ENCODE assay signal across 1 cellular context in genomic region chr18:46161721-46162421, GRCh38.
TF ChIP-seq lines count a peak whose summit lies in the region.

No MANE protein-coding gene starts in this region.

TF ChIP-seq in K562, 482 proteins besides CTCF, POLR2A, EP300 and RAD21 (continued from another document and continues in another):
- no peak for TF ChIP-seq GTF3C2 (IDR thresholded peaks at IDR 0.05; ENCODE audit: borderline replicate concordance, extremely low read depth, insufficient read length)
- peak; percentile 34 for TF ChIP-seq MXD1 (CRISPR knock-in tag; IDR thresholded peaks at IDR 0.05; ENCODE audit: borderline replicate concordance, poor library complexity, severe bottlenecking)
- no peak for TF ChIP-seq ZSCAN29 (IDR thresholded peaks at IDR 0.05)
- no peak for TF ChIP-seq SIRT6 (IDR thresholded peaks at IDR 0.05; ENCODE audit: low read depth, low read length)
- no peak for TF ChIP-seq MAFF (IDR thresholded peaks at IDR 0.05; ENCODE audit: low read length)
- no peak for TF ChIP-seq KLF16 (IDR thresholded peaks at IDR 0.05)
- TF ChIP-seq ZNF583 (CRISPR knock-in tag; IDR thresholded peaks at IDR 0.05), result peak; percentile 99
- TF ChIP-seq TOE1 (IDR thresholded peaks at IDR 0.05; ENCODE audit: borderline replicate concordance), result no peak
- TF ChIP-seq TOE1 (CRISPR knock-in tag; IDR thresholded peaks at IDR 0.05; ENCODE audit: borderline replicate concordance, low read depth), result no peak
- peak; percentile 75; the same call in 1 of the 2 replicates for TF ChIP-seq ZNF696 (CRISPR knock-in tag; conservative IDR thresholded peaks at IDR 0.05)
- TF ChIP-seq ZBTB11 (CRISPR knock-in tag; IDR thresholded peaks at IDR 0.05), result peak in 1 of 3 experiments; percentile 73; a peak in 2 of 6 replicates
- TF ChIP-seq ZNF124 (CRISPR knock-in tag; IDR thresholded peaks at IDR 0.05), result no peak
- TF ChIP-seq, protein P1, sequence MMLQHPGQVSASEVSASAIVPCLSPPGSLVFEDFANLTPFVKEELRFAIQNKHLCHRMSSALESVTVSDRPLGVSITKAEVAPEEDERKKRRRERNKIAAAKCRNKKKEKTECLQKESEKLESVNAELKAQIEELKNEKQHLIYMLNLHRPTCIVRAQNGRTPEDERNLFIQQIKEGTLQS (IDR thresholded peaks at IDR 0.05), result no peak
- TF ChIP-seq, protein P1 (CRISPR knock-in tag; conservative IDR thresholded peaks at IDR 0.05), result no peak
- no peak for TF ChIP-seq GATA2 (CRISPR knock-in tag; IDR thresholded peaks at IDR 0.05)
- TF ChIP-seq TEAD1 (CRISPR knock-in tag; IDR thresholded peaks at IDR 0.05), result peak in 1 of 2 experiments; percentile 96; a peak in 2 of 4 replicates
- no peak for TF ChIP-seq TFAM (CRISPR knock-in tag; conservative IDR thresholded peaks at IDR 0.05)
- TF ChIP-seq ESRRA (IDR thresholded peaks at IDR 0.05; ENCODE audit: borderline replicate concordance, low read depth), result no peak
- no peak for TF ChIP-seq ZNF316 (IDR thresholded peaks at IDR 0.05)
- peak; percentile 81; the same call in 1 of the 2 replicates for TF ChIP-seq ZNF561 (CRISPR knock-in tag; conservative IDR thresholded peaks at IDR 0.05)
- TF ChIP-seq, protein P2, sequence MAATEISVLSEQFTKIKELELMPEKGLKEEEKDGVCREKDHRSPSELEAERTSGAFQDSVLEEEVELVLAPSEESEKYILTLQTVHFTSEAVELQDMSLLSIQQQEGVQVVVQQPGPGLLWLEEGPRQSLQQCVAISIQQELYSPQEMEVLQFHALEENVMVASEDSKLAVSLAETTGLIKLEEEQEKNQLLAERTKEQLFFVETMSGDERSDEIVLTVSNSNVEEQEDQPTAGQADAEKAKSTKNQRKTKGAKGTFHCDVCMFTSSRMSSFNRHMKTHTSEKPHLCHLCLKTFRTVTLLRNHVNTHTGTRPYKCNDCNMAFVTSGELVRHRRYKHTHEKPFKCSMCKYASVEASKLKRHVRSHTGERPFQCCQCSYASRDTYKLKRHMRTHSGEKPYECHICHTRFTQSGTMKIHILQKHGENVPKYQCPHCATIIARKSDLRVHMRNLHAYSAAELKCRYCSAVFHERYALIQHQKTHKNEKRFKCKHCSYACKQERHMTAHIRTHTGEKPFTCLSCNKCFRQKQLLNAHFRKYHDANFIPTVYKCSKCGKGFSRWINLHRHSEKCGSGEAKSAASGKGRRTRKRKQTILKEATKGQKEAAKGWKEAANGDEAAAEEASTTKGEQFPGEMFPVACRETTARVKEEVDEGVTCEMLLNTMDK (IDR thresholded peaks at IDR 0.05; ENCODE audit: borderline replicate concordance, insufficient read depth, low read depth, low read length, poor library complexity, severe bottlenecking), result no peak
- no peak for TF ChIP-seq USF2 (CRISPR knock-in tag; IDR thresholded peaks at IDR 0.05)
- no peak for TF ChIP-seq NCOA2 (IDR thresholded peaks at IDR 0.05; ENCODE audit: partially characterized antibody in 2 of 2)
- TF ChIP-seq ZNF318 (IDR thresholded peaks at IDR 0.05; ENCODE audit: borderline replicate concordance in 1 of 2, low read depth in 1 of 2), result no peak
- TF ChIP-seq ZNF778 (CRISPR knock-in tag; IDR thresholded peaks at IDR 0.05), result no peak
- TF ChIP-seq FOXK1 (CRISPR knock-in tag; IDR thresholded peaks at IDR 0.05; ENCODE audit: borderline replicate concordance), result no peak
- no peak for TF ChIP-seq SETDB1 (IDR thresholded peaks at IDR 0.05; ENCODE audit: low read length)
- peak; percentile 83; the same call in 1 of the 2 replicates for TF ChIP-seq ZNF780A (CRISPR knock-in tag; IDR thresholded peaks at IDR 0.05)
- no peak for TF ChIP-seq MTA1 (IDR thresholded peaks at IDR 0.05; ENCODE audit: borderline replicate concordance)
- TF ChIP-seq HEY1 (CRISPR knock-in tag; IDR thresholded peaks at IDR 0.05; ENCODE audit: borderline replicate concordance), result peak; percentile 84; the same call in 1 of the 2 replicates
- no peak for TF ChIP-seq POLR2H (tag; IDR thresholded peaks at IDR 0.05; ENCODE audit: low read depth)
- TF ChIP-seq JUN (IDR thresholded peaks at IDR 0.05; ENCODE audit: borderline replicate concordance, low read depth, low read length), result no peak
- TF ChIP-seq JUN (CRISPR knock-in tag; IDR thresholded peaks at IDR 0.05; ENCODE audit: borderline replicate concordance), result no peak
- TF ChIP-seq ILF3 (IDR thresholded peaks at IDR 0.05; ENCODE audit: borderline replicate concordance), result no peak
- TF ChIP-seq PHF8 (IDR thresholded peaks at IDR 0.05; ENCODE audit: borderline replicate concordance, low read length), result no peak
- no peak for TF ChIP-seq NR2F6 (CRISPR knock-in tag; IDR thresholded peaks at IDR 0.05)
- peak; percentile 86; the same call in 1 of the 2 replicates for TF ChIP-seq PHTF2 (CRISPR knock-in tag; IDR thresholded peaks at IDR 0.05)
- TF ChIP-seq NEUROD1 (IDR thresholded peaks at IDR 0.05; ENCODE audit: borderline replicate concordance, low read depth, low read length, partially characterized antibody), result no peak
- no peak for TF ChIP-seq MAFK (IDR thresholded peaks at IDR 0.05; ENCODE audit: low read length)
- TF ChIP-seq CHCHD3 (CRISPR knock-in tag; IDR thresholded peaks at IDR 0.05), result no peak
- TF ChIP-seq CHAMP1 (IDR thresholded peaks at IDR 0.05), result no peak
- no peak for TF ChIP-seq RFX5 (IDR thresholded peaks at IDR 0.05; ENCODE audit: low read depth, low read length)
- TF ChIP-seq ADNP (tag; IDR thresholded peaks at IDR 0.05), result no peak
- no peak for TF ChIP-seq ETV5 (CRISPR knock-in tag; IDR thresholded peaks at IDR 0.05; ENCODE audit: low read depth)
